ENCODE assay signal across 1 cellular context in genomic region chr12:45214071-45214470, GRCh38.
TF ChIP-seq lines count a peak whose summit lies in the region.

No MANE protein-coding gene starts in this region.

TF ChIP-seq in endothelial cell of umbilical vein, 7 proteins besides CTCF, POLR2A, EP300 and RAD21:
- no peak for TF ChIP-seq POLR2AphosphoS5 (IDR thresholded peaks at IDR 0.05; ENCODE audit: insufficient read depth, low read depth, low read length)
- TF ChIP-seq JUN (IDR thresholded peaks at IDR 0.05; ENCODE audit: borderline replicate concordance, insufficient read depth, insufficient read length, low read depth) = no peak
